20 cellular contexts compared by ENCODE assay signal in the genomic region with DNA sequence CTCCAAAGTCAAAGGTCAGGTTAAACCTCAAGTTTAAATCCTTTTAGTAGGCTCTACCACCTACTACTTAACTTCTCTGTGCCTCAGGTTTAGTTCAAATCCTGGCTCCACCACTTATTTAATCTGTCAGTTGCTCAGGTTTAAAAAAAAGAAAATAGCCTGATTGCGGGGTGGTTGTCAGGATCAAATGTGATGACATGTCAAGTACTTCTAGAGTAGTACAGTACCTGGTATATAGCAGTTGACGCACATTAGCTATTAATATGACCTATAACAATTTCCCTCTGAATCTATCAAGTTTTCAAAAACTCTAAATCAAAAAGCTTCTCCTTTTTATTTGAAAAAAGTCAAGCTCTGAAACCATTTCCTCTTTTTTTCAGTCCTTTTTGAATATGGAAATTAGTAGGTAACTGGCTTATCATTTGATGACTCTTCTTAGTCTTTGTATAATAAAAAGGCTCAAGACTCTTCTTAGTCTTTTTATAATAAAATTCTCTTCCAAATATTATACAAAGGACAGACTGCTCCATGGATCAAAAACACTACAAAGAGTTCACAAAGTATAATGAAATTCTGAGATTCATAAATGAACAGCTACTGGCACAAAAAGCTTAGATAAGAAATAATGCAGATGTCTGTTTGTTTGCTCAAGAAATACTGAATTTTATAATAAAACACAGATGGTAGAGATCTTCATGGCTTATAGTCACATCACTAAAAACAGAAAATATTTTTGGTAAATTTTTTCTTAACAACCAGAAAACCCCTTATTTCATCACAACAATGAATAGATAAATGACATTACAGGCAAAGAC. TPM values are rescaled to one million over a fixed set of nuclear protein-coding genes. Genes with fewer than 3 reads are reported as not detected.
DNase-seq lines count a peak whose midpoint lies in the region; ATAC-seq and TF ChIP-seq lines count a peak whose summit lies in the region.
"Had no signal": no experiment of that assay in that cellular context is flagged by ENCODE, and none has a peak within 500 bp of the region (broad histone marks: within the 10 kb centered on the region; RNA-seq: fewer than 3 reads in every experiment).

No MANE protein-coding gene starts in this region.

- no peak overlapping the region for H2AK5ac ChIP-seq in mesenchymal stem cell (ENCODE audit: low read length, severe bottlenecking)
- no peak overlapping the region for H2AK5ac ChIP-seq in neuronal stem cell (ENCODE audit: low read depth, low read length)

- H3K4ac ChIP-seq in mesenchymal stem cell (ENCODE audit: low read depth in 1 of 2, low read length in 2 of 2), result no peak overlapping the region
- H3K4ac ChIP-seq in neuronal stem cell (ENCODE audit: low read length), result no peak overlapping the region

- 100% methylated on average over 1 of the region's 2 CpGs for WGBS in mesenchymal stem cell
- no CpG with 5 or more reads among the region's 2 CpGs for WGBS in neuronal stem cell (ENCODE audit: extremely low coverage in 2 of 2, insufficient read length in 2 of 2, insufficient replicate concordance in 1 of 2), 2 donors

- H4K8ac ChIP-seq in mesenchymal stem cell (ENCODE audit: low read length) (no peak overlapping the region), neuronal stem cell (ENCODE audit: low read depth, low read length) (no peak overlapping the region)

- no peaks in the 10 kb centered on the region for H3K27me3 Mint-ChIP-seq in CD4-positive, alpha-beta memory T cell
- no peaks in the 10 kb centered on the region for H3K27me3 Mint-ChIP-seq in T-cell

- no peak overlapping the region for H2BK12ac ChIP-seq in mesenchymal stem cell (ENCODE audit: low read length in 2 of 2)
- H2BK12ac ChIP-seq in neuronal stem cell (ENCODE audit: low read length), result no peak overlapping the region

- H3K23ac ChIP-seq in mesenchymal stem cell (ENCODE audit: low read length in 2 of 2), result no peak overlapping the region
- H3K23ac ChIP-seq in neuronal stem cell (ENCODE audit: low read depth, low read length, poor library complexity), result no peak overlapping the region

- H3K4me1 ChIP-seq in CD4-positive, alpha-beta memory T cell (ENCODE audit: insufficient read depth, low read length), result peaks cover 83% of the 10 kb centered on the region
- H3K4me1 ChIP-seq in mesenchymal stem cell (ENCODE audit: control insufficient read depth, insufficient read depth, low read depth, low read length) (no peaks in the 10 kb centered on the region), upper lobe of right lung (peaks cover 28% of the 10 kb centered on the region), lower lobe of right lung (peaks cover 48% of the 10 kb centered on the region), neuronal stem cell (ENCODE audit: control insufficient read depth in 2 of 2, insufficient read depth in 1 of 2, low read depth in 1 of 2, low read length in 2 of 2) (peaks cover 0 to 1% of the 10 kb centered on the region in 2 donors)

- H3K36me3 Mint-ChIP-seq in CD4-positive, alpha-beta memory T cell, result peaks cover 0 to 24% of the 10 kb centered on the region in 2 donors
- peaks cover 12% of the 10 kb centered on the region for H3K36me3 Mint-ChIP-seq in T-cell

- H3K79me1 ChIP-seq in mesenchymal stem cell (replicated peaks; ENCODE audit: low read length, poor library complexity, severe bottlenecking) (peaks cover 13% of the 10 kb centered on the region), neuronal stem cell (ENCODE audit: low read depth, low read length) (peaks cover 4% of the 10 kb centered on the region)

- intact Hi-C loops in CD4-positive, alpha-beta memory T cell (cut with micrococcal nuclease), result no loop called here
- intact Hi-C loops in upper lobe of right lung (cut with DNase I) (no loop called here), lower lobe of right lung (cut with DNase I) (no loop called here)

- H3K18ac ChIP-seq in mesenchymal stem cell (ENCODE audit: low read depth in 1 of 2, low read length in 2 of 2) (no peak overlapping the region), neuronal stem cell (ENCODE audit: low read length) (no peak overlapping the region)

- H3K36me3 ChIP-seq in CD4-positive, alpha-beta memory T cell (ENCODE audit: insufficient read depth, low read length), result no peaks in the 10 kb centered on the region
- peaks cover 0 to 4% of the 10 kb centered on the region in 2 experiments for H3K36me3 ChIP-seq in mesenchymal stem cell (ENCODE audit: control insufficient read depth in 1 of 2, insufficient read depth in 2 of 2, low read depth in 1 of 2, low read length in 2 of 2)
- H3K36me3 ChIP-seq in upper lobe of right lung, result no peaks in the 10 kb centered on the region
- no peaks in the 10 kb centered on the region for H3K36me3 ChIP-seq in lower lobe of right lung
- no peaks in the 10 kb centered on the region for H3K36me3 ChIP-seq in neuronal stem cell (replicated peaks in 1 of 2; ENCODE audit: control insufficient read depth in 2 of 2, insufficient read depth in 2 of 2, low read length in 2 of 2)
- H3K36me3 ChIP-seq: esophagus squamous epithelium, left lung, transverse colon had no signal

- H3K9me3 ChIP-seq in CD4-positive, alpha-beta memory T cell (ENCODE audit: control insufficient read depth in 1 of 2, low read length in 2 of 2), result no peaks in the 10 kb centered on the region
- no peaks in the 10 kb centered on the region for H3K9me3 ChIP-seq in mesenchymal stem cell (ENCODE audit: control insufficient read depth, low read length)
- H3K9me3 ChIP-seq in upper lobe of right lung, result no peaks in the 10 kb centered on the region
- H3K9me3 ChIP-seq in lower lobe of right lung, result no peaks in the 10 kb centered on the region
- no peaks in the 10 kb centered on the region for H3K9me3 ChIP-seq in neuronal stem cell (replicated peaks in 1 of 2; ENCODE audit: control insufficient read depth in 2 of 2, insufficient read depth in 1 of 2, low read depth in 1 of 2, low read length in 2 of 2)
- H3K9me3 ChIP-seq: esophagus squamous epithelium, left lung, transverse colon had no signal

- no peak for TF ChIP-seq CTCF in upper lobe of right lung (IDR thresholded peaks at IDR 0.05)
- TF ChIP-seq CTCF in lower lobe of right lung (IDR thresholded peaks at IDR 0.05), result no peak

- H3K27ac Mint-ChIP-seq in CD4-positive, alpha-beta memory T cell, result peak overlapping the region in 3 of 7 donors; percentile 8 to 64 (median 19)
- H3K27ac Mint-ChIP-seq in T-cell, result peak overlapping the region; percentile 48 to 67
- H3K27ac Mint-ChIP-seq: nephron progenitor cell; T-helper 1 cell treated with Interleukin-12 subunit alpha and Interleukin-12 subunit beta and Interleukin-4 antibody, amounts not matched to agents 30 μg/mL and 1 μg/mL, for 36 hours had no signal

- no peak for DNase-seq in CD4-positive, alpha-beta memory T cell
- DNase-seq in Kasumi-1 (lab: John Stamatoyannopoulos, UW) (peak; percentile 47 to 56), T-cell (no peak), mesenchymal stem cell (no peak), upper lobe of right lung (no peak), lower lobe of right lung (no peak), putamen (ENCODE audit: low spot score) (no peak), neuronal stem cell (ENCODE audit: low spot score) (no peak)
- DNase-seq: activated CD4-positive, alpha-beta T cell treated with anti-CD3 and anti-CD28 coated beads for 4 hours; activated T-cell treated with anti-CD3 and anti-CD28 coated beads, Interleukin-2, amount 50 U/mL, for 1 hour; anterior cingulate cortex; esophagus squamous epithelium; left lung; NCI-H2171 treated with DMSO at 0.1 percent for 48 hours; nephron progenitor cell; stimulated activated CD4-positive, alpha-beta T cell treated with anti-CD3 and anti-CD28 coated beads, Interleukin-4, amount 100 ng/mL, for 24 hours; transverse colon had no signal

- H3K4me2 ChIP-seq in mesenchymal stem cell (ENCODE audit: low read length, poor library complexity, severe bottlenecking) (no peak overlapping the region), neuronal stem cell (ENCODE audit: insufficient read depth, low read length, poor library complexity, severe bottlenecking) (no peak overlapping the region)

- H3K4me3 Mint-ChIP-seq in CD4-positive, alpha-beta memory T cell, result peak overlapping the region in 5 of 8 donors; percentile 3 to 50 (median 44)
- H3K4me3 Mint-ChIP-seq in T-cell, result peak overlapping the region in 2 of 3 donors; percentile 28 to 93
- H3K4me3 Mint-ChIP-seq: nephron progenitor cell; T-helper 1 cell treated with Interleukin-12 subunit alpha and Interleukin-12 subunit beta and Interleukin-4 antibody, amounts not matched to agents 30 μg/mL and 1 μg/mL, for 36 hours had no signal

- H2BK120ac ChIP-seq in mesenchymal stem cell (ENCODE audit: low read depth, low read length) (no peak overlapping the region), neuronal stem cell (ENCODE audit: low read depth, low read length) (no peak overlapping the region)

- H2BK5ac ChIP-seq in mesenchymal stem cell (ENCODE audit: low read depth, low read length, poor library complexity, severe bottlenecking), result no peak overlapping the region
- no peak overlapping the region for H2BK5ac ChIP-seq in neuronal stem cell (ENCODE audit: low read length)

- H3K4me3 ChIP-seq in CD4-positive, alpha-beta memory T cell (ENCODE audit: low read length in 2 of 2), result no peak overlapping the region
- peak overlapping the region in 1 of 2 experiments; percentile 23 for H3K4me3 ChIP-seq in mesenchymal stem cell (ENCODE audit: insufficient read depth in 1 of 2, low read depth in 1 of 2, low read length in 2 of 2)
- H3K4me3 ChIP-seq in upper lobe of right lung, result no peak overlapping the region
- H3K4me3 ChIP-seq in lower lobe of right lung, result no peak overlapping the region
- H3K4me3 ChIP-seq in neuronal stem cell (ENCODE audit: low read length in 2 of 2), result no peak overlapping the region
- H3K4me3 ChIP-seq: esophagus squamous epithelium, left lung, transverse colon had no signal

- no peak overlapping the region for H3K27ac ChIP-seq in CD4-positive, alpha-beta memory T cell (ENCODE audit: low read depth, low read length)
- H3K27ac ChIP-seq in mesenchymal stem cell (ENCODE audit: low read length, poor library complexity, severe bottlenecking), result no peak overlapping the region
- no peak overlapping the region for H3K27ac ChIP-seq in upper lobe of right lung
- H3K27ac ChIP-seq in lower lobe of right lung, result no peak overlapping the region
- no peak overlapping the region for H3K27ac ChIP-seq in neuronal stem cell (replicated peaks; ENCODE audit: low read length)
- H3K27ac ChIP-seq: transverse colon had no signal

- ATAC-seq in T-cell (replicated peaks in 1 of 4), result no peak
- ATAC-seq in upper lobe of right lung, result no peak
- ATAC-seq in lower lobe of right lung, result no peak
- ATAC-seq: left lung, Panc1, sciatic nerve had no signal

- H3K27me3 ChIP-seq in CD4-positive, alpha-beta memory T cell (ENCODE audit: insufficient read depth, low read length), result no peaks in the 10 kb centered on the region
- no peaks in the 10 kb centered on the region for H3K27me3 ChIP-seq in mesenchymal stem cell (ENCODE audit: control insufficient read depth in 1 of 2, insufficient read depth in 1 of 2, low read length in 2 of 2)
- H3K27me3 ChIP-seq in upper lobe of right lung, result no peaks in the 10 kb centered on the region
- H3K27me3 ChIP-seq in lower lobe of right lung (ENCODE audit: low read depth), result no peaks in the 10 kb centered on the region
- no peaks in the 10 kb centered on the region for H3K27me3 ChIP-seq in neuronal stem cell (ENCODE audit: control insufficient read depth in 3 of 3, insufficient read depth in 3 of 3, low read depth in 1 of 3, low read length in 3 of 3)
- H3K27me3 ChIP-seq: esophagus squamous epithelium, left lung, transverse colon had no signal

- H3K4me1 Mint-ChIP-seq in CD4-positive, alpha-beta memory T cell, result peaks cover 52 to 89% (median 70%) of the 10 kb centered on the region in 4 donors
- H3K4me1 Mint-ChIP-seq in T-cell, result peaks cover 78 to 80% (median 79%) of the 10 kb centered on the region in 3 donors

- POLR2A ChIA-PET in CD4-positive, alpha-beta memory T cell (lab: Charles Lee; ENCODE audit: partially characterized antibody), result no interaction called here
- POLR2A ChIA-PET in T-cell (lab: Charles Lee), result interaction anchor here (0.6 to 1.2 kb wide), 11 partner anchors 9 to 477 kb away, joined by 3 to 8 read pairs (median 4); no protein-coding TSS in a partner anchor

- H3K9ac ChIP-seq in mesenchymal stem cell (ENCODE audit: low read length) (peak overlapping the region; percentile 20), neuronal stem cell (ENCODE audit: low read depth, low read length, poor library complexity) (no peak overlapping the region)

- CTCF ChIA-PET in CD4-positive, alpha-beta memory T cell (lab: Charles Lee; ENCODE audit: partially characterized antibody), result interaction anchor here (1.4 to 2.1 kb wide), 2 partner anchors 32 to 81 kb away, joined by 3 to 7 read pairs; no protein-coding TSS in a partner anchor
- CTCF ChIA-PET in T-cell (lab: Charles Lee), result interaction anchor here (0.5 to 1.3 kb wide), 11 partner anchors 9 to 212 kb away, joined by 3 to 9 read pairs (median 4); no protein-coding TSS in a partner anchor

- no peaks in the 10 kb centered on the region for H3K9me3 Mint-ChIP-seq in CD4-positive, alpha-beta memory T cell
- no peaks in the 10 kb centered on the region for H3K9me3 Mint-ChIP-seq in T-cell
- H3K9me3 Mint-ChIP-seq: nephron progenitor cell; T-helper 1 cell treated with Interleukin-12 subunit alpha and Interleukin-12 subunit beta and Interleukin-4 antibody, amounts not matched to agents 30 μg/mL and 1 μg/mL, for 36 hours had no signal

- no peak overlapping the region for H4K91ac ChIP-seq in mesenchymal stem cell (ENCODE audit: low read length)
- H4K91ac ChIP-seq in neuronal stem cell (ENCODE audit: low read depth, low read length, poor library complexity), result no peak overlapping the region

- H2AFZ ChIP-seq in mesenchymal stem cell (ENCODE audit: low read depth, low read length), result no peak overlapping the region
- no peak overlapping the region for H2AFZ ChIP-seq in neuronal stem cell (ENCODE audit: low read length)

- H3K14ac ChIP-seq in mesenchymal stem cell (ENCODE audit: low read length in 2 of 2) (no peak overlapping the region), neuronal stem cell (ENCODE audit: low read length) (no peak overlapping the region)

- H2BK15ac ChIP-seq in mesenchymal stem cell (ENCODE audit: low read depth, poor library complexity, severe bottlenecking), result no peak overlapping the region
- no peak overlapping the region for H2BK15ac ChIP-seq in neuronal stem cell (ENCODE audit: low read length)

RNA-seq across cellular contexts. Expression of a gene that starts 5.0 kb away (rescaled TPM):
- 100 to 1,000 TPM; 126 to 127 TPM for total RNA-seq in CD4-positive, alpha-beta memory T cell
- 100 to 1,000 TPM; 130 to 143 TPM for polyA plus RNA-seq in CD4-positive, alpha-beta memory T cell
- total RNA-seq in T-cell, result 100 to 1,000 TPM; 122 to 152 (median 130) TPM
- 38.2 TPM for polyA plus RNA-seq in mesenchymal stem cell (2013, experiment 1 of 2)
- 37.6 TPM for polyA plus RNA-seq in mesenchymal stem cell (2013, experiment 2 of 2)
- 97.3 TPM for total RNA-seq in upper lobe of right lung
- total RNA-seq in lower lobe of right lung, result 82.7 TPM
- 42.5 TPM for polyA plus RNA-seq in neuronal stem cell (2013, experiment 1 of 2)
- 43.9 TPM for polyA plus RNA-seq in neuronal stem cell (2013, experiment 2 of 2)

Comparison
In these comparisons a context has a peak if more than half of its experiments do, and no peak if none do; other contexts are left out.
1. DNase-seq: peak in Kasumi-1 (2 of 2); none in CD4-positive, alpha-beta memory T cell (0 of 5), T-cell (0 of 34), mesenchymal stem cell (single experiment), upper lobe of right lung (single experiment), lower lobe of right lung (single experiment), putamen (single experiment) and neuronal stem cell (single experiment).